Comparison of ENCODE assay signal across 8 cellular contexts in genomic region chr12:95217377-95218163, GRCh38. TPM values are rescaled to one million over a fixed set of nuclear protein-coding genes. Genes with fewer than 3 reads are reported as not detected.
DNase-seq lines count a peak whose midpoint lies in the region; ATAC-seq and TF ChIP-seq lines count a peak whose summit lies in the region.

Gene FGD6, minus strand, starts transcription at chr12:95217467. Its CDS starts 227 bp downstream, at chr12:95217240.
Gene VEZT, plus strand, starts transcription at chr12:95217807. Its CDS starts 44 bp downstream, at chr12:95217851.

- H3K4me3 Mint-ChIP-seq in CD8-positive, alpha-beta T cell = peak within 1 kb of the TSS; percentile 96
- peak within 1 kb of the TSS; percentile 89 for H3K4me3 Mint-ChIP-seq in activated CD8-positive, alpha-beta T cell treated with anti-CD3 and anti-CD28 coated beads for 36 hours

- POLR2A ChIA-PET in CD8-positive, alpha-beta T cell (lab: Charles Lee) = interaction anchor here (1.0 to 1.9 kb wide), 7 partner anchors 14 to 725 kb away, joined by 3 to 16 read pairs (median 5); partner anchors contain the start of genes AMDHD1, CCDC38, METAP2 and NR2C1
- POLR2A ChIA-PET in activated CD8-positive, alpha-beta T cell treated with anti-CD3 and anti-CD28 coated beads for 36 hours (lab: Charles Lee) = interaction anchor here (0.6 to 1.7 kb wide), 2 partner anchors 214 to 256 kb away, joined by 3 to 10 read pairs; partner anchors contain the start of genes METAP2 and NDUFA12

- H3K4me1 ChIP-seq in CD8-positive, alpha-beta T cell (ENCODE audit: insufficient read depth, low read length) = peaks cover 17% of the 10 kb centered on the region

- peak; percentile 41 for TF ChIP-seq CTCF in CD8-positive, alpha-beta T cell (IDR thresholded peaks at IDR 0.05)
- TF ChIP-seq CTCF in activated CD8-positive, alpha-beta T cell treated with anti-CD3 and anti-CD28 coated beads for 36 hours (IDR thresholded peaks at IDR 0.05) = peak; percentile 54
- peak in 1 of 3 donors; percentile 18 for TF ChIP-seq CTCF in lower leg skin (IDR thresholded peaks at IDR 0.05)

- peak within 1 kb of the TSS; percentile 97 for H3K27ac Mint-ChIP-seq in CD8-positive, alpha-beta T cell
- peak within 1 kb of the TSS; percentile 98 for H3K27ac Mint-ChIP-seq in activated CD8-positive, alpha-beta T cell treated with anti-CD3 and anti-CD28 coated beads for 36 hours

- no peaks in the 10 kb centered on the region for H3K27me3 ChIP-seq in CD8-positive, alpha-beta T cell (ENCODE audit: insufficient read depth, low read length)

- no peaks in the 10 kb centered on the region for H3K36me3 ChIP-seq in CD8-positive, alpha-beta T cell (ENCODE audit: insufficient read depth, low read length)

- peaks cover 37% of the 10 kb centered on the region for H3K4me1 Mint-ChIP-seq in CD8-positive, alpha-beta T cell (ENCODE audit: low read depth)
- peaks cover 33% of the 10 kb centered on the region for H3K4me1 Mint-ChIP-seq in activated CD8-positive, alpha-beta T cell treated with anti-CD3 and anti-CD28 coated beads for 36 hours (ENCODE audit: low read depth)

- peak; percentile 93 to 99 (median 97) for DNase-seq in CD8-positive, alpha-beta T cell
- DNase-seq in HK-2 (ENCODE audit: unreplicated experiment) (peak; percentile 99), NCI-H82 treated with DMSO at 0.1 percent for 48 hours (lab: John Stamatoyannopoulos, UW; ENCODE audit: unreplicated experiment) (peak; percentile 96), ecto neural progenitor cell (ENCODE audit: low spot score) (peak; percentile 100), lower leg skin (ENCODE audit: low spot score in 2 of 2) (peak; percentile 99 to 100)
- peak; percentile 99 for DNase-seq in activated CD8-positive, alpha-beta T cell treated with anti-CD3 and anti-CD28 coated beads for 36 hours
- DNase-seq in stimulated activated CD4-positive, alpha-beta T cell treated with anti-CD3 and anti-CD28 coated beads, Interleukin-4, amount 100 ng/mL, for 48 hours (ENCODE audit: low read depth in 2 of 2) = peak; percentile 89 to 96

- H3K36me3 Mint-ChIP-seq in CD8-positive, alpha-beta T cell = peaks cover 17% of the 10 kb centered on the region
- H3K36me3 Mint-ChIP-seq in activated CD8-positive, alpha-beta T cell treated with anti-CD3 and anti-CD28 coated beads for 36 hours (ENCODE audit: low read depth) = peaks cover 10% of the 10 kb centered on the region

- H3K27ac ChIP-seq in CD8-positive, alpha-beta T cell (ENCODE audit: low read depth, low read length) = peak within 1 kb of the TSS; percentile 90

- WGBS in lower leg skin, 2 donors = 0% methylated on average over 58 to 70 of the region's 76 CpGs

- peak; percentile 91 for ATAC-seq in CD8-positive, alpha-beta T cell
- peak; percentile 93 for ATAC-seq in GM19452 (IDR thresholded peaks at IDR 0.05; ENCODE audit: unreplicated experiment)
- peak; percentile 95 for ATAC-seq in activated CD8-positive, alpha-beta T cell treated with anti-CD3 and anti-CD28 coated beads for 36 hours

- intact Hi-C loops in CD8-positive, alpha-beta T cell (cut with DNase I, micrococcal nuclease) = loop anchor here (1.0 to 10.0 kb wide), 21 partner anchors 100 to 1841 kb away; partner anchors contain the start of genes CEP83 (in 2 of the 2), LTA4H (in 2 of the 2), NDUFA12 (in 2 of the 2) and NR2C1 (in 2 of the 2)
- intact Hi-C loops in activated CD8-positive, alpha-beta T cell treated with anti-CD3 and anti-CD28 coated beads for 36 hours (cut with micrococcal nuclease) = loop anchor here (5.0 kb wide), 1 partner anchor 255 kb away; the partner anchor contains the start of gene METAP2
- intact Hi-C loops in lower leg skin (cut with DNase I; ENCODE audit: low total_unique reads) = loop anchor here (5.0 kb wide), 1 partner anchor 580 kb away; no protein-coding TSS in a partner anchor

- H3K9me3 ChIP-seq in CD8-positive, alpha-beta T cell (ENCODE audit: low read length) = no peaks in the 10 kb centered on the region

- TF ChIP-seq POLR2A in lower leg skin (IDR thresholded peaks at IDR 0.05) = peak in 1 of 2 donors; percentile 30

- H3K9me3 Mint-ChIP-seq in CD8-positive, alpha-beta T cell = no peaks in the 10 kb centered on the region
- no peaks in the 10 kb centered on the region for H3K9me3 Mint-ChIP-seq in activated CD8-positive, alpha-beta T cell treated with anti-CD3 and anti-CD28 coated beads for 36 hours

- peaks cover 5% of the 10 kb centered on the region for H3K27me3 Mint-ChIP-seq in CD8-positive, alpha-beta T cell (ENCODE audit: low read depth)
- peaks cover 6% of the 10 kb centered on the region for H3K27me3 Mint-ChIP-seq in activated CD8-positive, alpha-beta T cell treated with anti-CD3 and anti-CD28 coated beads for 36 hours

- H3K4me3 ChIP-seq in CD8-positive, alpha-beta T cell (ENCODE audit: low read depth, low read length) = peak within 1 kb of the TSS; percentile 96
- peak within 1 kb of the TSS; percentile 81 for H3K4me3 ChIP-seq in lower leg skin (ENCODE audit: low read depth, poor library complexity, severe bottlenecking)

- CTCF ChIA-PET in CD8-positive, alpha-beta T cell (lab: Charles Lee) = interaction anchor here (0.6 to 1.7 kb wide), 10 partner anchors 30 to 317 kb away, joined by 3 to 6 read pairs (median 3); no protein-coding TSS in a partner anchor
- CTCF ChIA-PET in activated CD8-positive, alpha-beta T cell treated with anti-CD3 and anti-CD28 coated beads for 36 hours (lab: Charles Lee) = interaction anchor here (0.7 to 3.0 kb wide), 6 partner anchors 86 to 317 kb away, joined by 3 to 10 read pairs (median 4); partner anchors contain the start of gene NR2C1

RNA-seq across cellular contexts. Expression of gene FGD6, which starts in this region (rescaled TPM):
- 1 to 10 TPM in 1 of 2 experiments, under 1 TPM in 1; 0.94 to 1.6 TPM for total RNA-seq in CD8-positive, alpha-beta T cell
- under 1 TPM; 0.41 to 0.54 TPM for total RNA-seq in activated CD8-positive, alpha-beta T cell treated with anti-CD3 and anti-CD28 coated beads for 36 hours
- 10 to 100 TPM; 13.9 to 19.1 (median 14.7) TPM for total RNA-seq in lower leg skin

RNA-seq across cellular contexts. Expression of gene VEZT, which starts in this region (rescaled TPM):
- 10 to 100 TPM; 48.4 to 57.7 TPM for total RNA-seq in CD8-positive, alpha-beta T cell
- 10 to 100 TPM; 46.9 to 51.7 TPM for total RNA-seq in activated CD8-positive, alpha-beta T cell treated with anti-CD3 and anti-CD28 coated beads for 36 hours
- 10 to 100 TPM; 40.6 to 95.9 (median 46.4) TPM for total RNA-seq in lower leg skin

Comparison
In these comparisons a context has a peak if more than half of its experiments do, and no peak if none do; other contexts are left out.
1. Peak in every context shown above with its lines: DNase-seq, ATAC-seq, H3K4me3 ChIP-seq and H3K27ac ChIP-seq.
2. RNA of gene FGD6 (total RNA-seq): 13.9 to 19.1 TPM in lower leg skin; 0.94 to 1.6 TPM in CD8-positive, alpha-beta T cell and 0.41 to 0.54 TPM in activated CD8-positive, alpha-beta T cell treated with anti-CD3 and anti-CD28 coated beads for 36 hours; every median in the first group is over 4 times any median in the second.